In genomic region chr9:113999256-114000062, GRCh38 we compare ENCODE assay signal across 13 cellular contexts.
DNase-seq lines count a peak whose midpoint lies in the region; ATAC-seq, FAIRE-seq and TF ChIP-seq lines count a peak whose summit lies in the region.
"Had no signal": no experiment of that assay in that cellular context is flagged by ENCODE, and none has a peak within 500 bp of the region (broad histone marks: within the 10 kb centered on the region; RNA-seq: fewer than 3 reads in every experiment).

No MANE protein-coding gene starts in this region.

- H3K27ac ChIP-seq in vagina (no peak overlapping the region), esophagus squamous epithelium (no peak overlapping the region)
- H3K27ac ChIP-seq: left ventricle myocardium inferior, SK-N-MC, upper lobe of left lung had no signal

- ATAC-seq in Right ventricle myocardium superior (ENCODE audit: poor library complexity) = no peak

- H3K4me1 ChIP-seq in vagina = peaks cover 26% of the 10 kb centered on the region
- H3K4me1 ChIP-seq in esophagus squamous epithelium = peaks cover 0 to 17% (median 1%) of the 10 kb centered on the region in 3 donors

- peaks cover 2% of the 10 kb centered on the region for H3K36me3 ChIP-seq in bronchial epithelial cell (ENCODE audit: control insufficient read depth, insufficient read depth, low read length)
- H3K36me3 ChIP-seq in vagina = peaks cover 0 to 9% of the 10 kb centered on the region in 2 donors
- H3K36me3 ChIP-seq in esophagus squamous epithelium = peaks cover 0 to 22% (median 0%) of the 10 kb centered on the region in 3 donors
- H3K36me3 ChIP-seq: left ventricle myocardium inferior, upper lobe of left lung had no signal

- FAIRE-seq in bronchial epithelial cell (lab: Jason Lieb, UNC) = peak; percentile 72
- FAIRE-seq: endometrium had no signal

- DNase-seq in cardiac septum (ENCODE audit: low spot score) (peak; percentile 56), Right ventricle myocardium superior (no peak), bronchial epithelial cell (ENCODE audit: low read depth) (no peak), mucosa of gallbladder (ENCODE audit: low spot score) (peak; percentile 6), vagina (ENCODE audit: extremely low spot score in 2 of 2) (peak; percentile 77 to 84), esophagus squamous epithelium (lab: John Stamatoyannopoulos, UW) (no peak), HT-29 (ENCODE audit: low spot score) (no peak)
- DNase-seq in activated CD4-positive, alpha-beta T cell treated with anti-CD3 and anti-CD28 coated beads, Interleukin-2, amount 50 U/mL, for 48 hours = no peak
- DNase-seq: left ventricle myocardium inferior; NK-92 treated with Interleukin-12 subunit alpha and Interleukin-12 subunit beta, amount 100 ng/mL, for 24 hours had no signal

- 71 to 77% methylated on average over 6 to 8 of the region's 17 CpGs for WGBS in esophagus squamous epithelium, 2 donors

- H3K4me3 ChIP-seq in bronchial epithelial cell (ENCODE audit: low read depth, low read length) (no peak overlapping the region), vagina (no peak overlapping the region), esophagus squamous epithelium (no peak overlapping the region)
- H3K4me3 ChIP-seq: left ventricle myocardium inferior, SK-N-MC, upper lobe of left lung had no signal

- TF ChIP-seq POLR2A in vagina (IDR thresholded peaks at IDR 0.05) = no peak
- TF ChIP-seq POLR2A in esophagus squamous epithelium (IDR thresholded peaks at IDR 0.05) = no peak

- TF ChIP-seq CTCF in bronchial epithelial cell (IDR thresholded peaks at IDR 0.05; ENCODE audit: insufficient read depth, low read length, severe bottlenecking) (no peak), vagina (IDR thresholded peaks at IDR 0.05) (no peak), esophagus squamous epithelium (IDR thresholded peaks at IDR 0.05) (no peak)

- intact Hi-C loops in cardiac septum (cut with DNase I) (no loop called here), Right ventricle myocardium superior (cut with DNase I) (loop anchor here (10.0 kb wide), 1 partner anchor 125 kb away; the partner anchor contains the start of gene ZNF618), vagina (cut with DNase I) (loop anchor here (10.0 kb wide), 1 partner anchor 125 kb away; the partner anchor contains the start of gene ZNF618), esophagus squamous epithelium (cut with DNase I) (loop anchor here (5.0 kb wide), 1 partner anchor 52 kb away; no protein-coding TSS in a partner anchor)

- H3K27me3 ChIP-seq in bronchial epithelial cell (ENCODE audit: control insufficient read depth, insufficient read depth, low read length) (no peaks in the 10 kb centered on the region), vagina (no peaks in the 10 kb centered on the region), esophagus squamous epithelium (no peaks in the 10 kb centered on the region)
- H3K27me3 ChIP-seq: upper lobe of left lung had no signal

- no peaks in the 10 kb centered on the region for H3K9me3 ChIP-seq in vagina
- H3K9me3 ChIP-seq in esophagus squamous epithelium = no peaks in the 10 kb centered on the region
- H3K9me3 ChIP-seq: left ventricle myocardium inferior, upper lobe of left lung had no signal

Comparison
In these comparisons a context has a peak if more than half of its experiments do, and no peak if none do; other contexts are left out.
1. DNase-seq: peak in cardiac septum (single experiment), mucosa of gallbladder (single experiment) and vagina (2 of 2); none in Right ventricle myocardium superior (single experiment), bronchial epithelial cell (single experiment), esophagus squamous epithelium (single experiment), HT-29 (single experiment) and activated CD4-positive, alpha-beta T cell treated with anti-CD3 and anti-CD28 coated beads, Interleukin-2, amount 50 U/mL, for 48 hours (0 of 2).